19 cellular contexts compared by ENCODE assay signal in the genomic region with DNA sequence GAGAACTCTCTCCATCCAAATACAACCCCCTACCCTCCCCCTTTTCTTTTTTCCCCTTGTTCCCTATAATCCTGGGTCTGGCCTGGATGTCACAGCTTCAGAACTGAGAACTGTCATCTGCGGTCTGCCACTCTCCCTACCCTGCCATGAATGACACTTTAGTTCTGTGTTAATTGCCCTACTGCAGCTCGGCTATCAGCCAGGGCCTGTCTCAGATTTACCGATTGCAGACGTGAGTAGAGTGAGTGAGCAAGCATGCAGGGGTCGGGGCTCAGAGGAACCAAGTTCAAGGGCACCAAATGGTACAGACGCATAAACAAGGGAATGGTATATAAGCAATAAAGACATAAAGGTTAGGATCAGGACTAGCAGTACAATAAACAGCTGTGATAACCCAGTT.
DNase-seq lines count a peak whose midpoint lies in the region; ATAC-seq and TF ChIP-seq lines count a peak whose summit lies in the region.
"Had no signal": no experiment of that assay in that cellular context is flagged by ENCODE, and none has a peak within 500 bp of the region (broad histone marks: within the 10 kb centered on the region; RNA-seq: fewer than 3 reads in every experiment).

No MANE protein-coding gene starts in this region.

- ATAC-seq in omental fat pad (ENCODE audit: low FRiP score), result no peak
- ATAC-seq: heart right ventricle; naive thymus-derived CD8-positive, alpha-beta T cell had no signal

- TF ChIP-seq CTCF in omental fat pad (IDR thresholded peaks at IDR 0.05), result no peak

- peak; percentile 14 for DNase-seq in NCI-H2196 (lab: John Stamatoyannopoulos, UW; ENCODE audit: unreplicated experiment)
- no peak for DNase-seq in NCI-H2196 treated with DMSO at 0.1 percent for 48 hours (lab: John Stamatoyannopoulos, UW; ENCODE audit: unreplicated experiment)
- DNase-seq in NCI-H510A treated with DMSO at 0.1 percent for 48 hours (lab: John Stamatoyannopoulos, UW), result peak; percentile 59
- DNase-seq in iPS-NIHi7 (ENCODE audit: extremely low spot score), result peak; percentile 12
- DNase-seq in activated CD8-positive, alpha-beta memory T cell treated with anti-CD3 and anti-CD28 coated beads, Interleukin-2, amount 50 U/mL, for 48 hours, result no peak
- no peak for DNase-seq in hippocampal formation (lab: John Stamatoyannopoulos, UW)
- DNase-seq in T-helper 2 cell, result no peak
- DNase-seq in omental fat pad (ENCODE audit: low spot score), result no peak
- DNase-seq: activated CD4-positive, alpha-beta T cell treated with anti-CD3 and anti-CD28 coated beads, Interleukin-2, amount 50 U/mL, for 4 hours; activated naive CD4-positive, alpha-beta T cell treated with anti-CD3 and anti-CD28 coated beads, Interleukin-2, amount 10 ng/mL, durations not matched to agents 7 days and 5 days; aorta; GF-D8; HCEC 1CT; heart right ventricle; mammary epithelial cell; MV-4-11; NCI-H524 treated with DMSO at 0.1 percent for 48 hours; spleen had no signal

Comparison
In these comparisons a context has a peak if more than half of its experiments do, and no peak if none do; other contexts are left out.
1. DNase-seq: peak in NCI-H2196 (single experiment), NCI-H510A treated with DMSO at 0.1 percent for 48 hours (single experiment) and iPS-NIHi7 (single experiment); none in NCI-H2196 treated with DMSO at 0.1 percent for 48 hours (single experiment), activated CD8-positive, alpha-beta memory T cell treated with anti-CD3 and anti-CD28 coated beads, Interleukin-2, amount 50 U/mL, for 48 hours (single experiment), hippocampal formation (0 of 2), T-helper 2 cell (0 of 5) and omental fat pad (single experiment).